8 cellular contexts compared by ENCODE assay signal in the genomic region with DNA sequence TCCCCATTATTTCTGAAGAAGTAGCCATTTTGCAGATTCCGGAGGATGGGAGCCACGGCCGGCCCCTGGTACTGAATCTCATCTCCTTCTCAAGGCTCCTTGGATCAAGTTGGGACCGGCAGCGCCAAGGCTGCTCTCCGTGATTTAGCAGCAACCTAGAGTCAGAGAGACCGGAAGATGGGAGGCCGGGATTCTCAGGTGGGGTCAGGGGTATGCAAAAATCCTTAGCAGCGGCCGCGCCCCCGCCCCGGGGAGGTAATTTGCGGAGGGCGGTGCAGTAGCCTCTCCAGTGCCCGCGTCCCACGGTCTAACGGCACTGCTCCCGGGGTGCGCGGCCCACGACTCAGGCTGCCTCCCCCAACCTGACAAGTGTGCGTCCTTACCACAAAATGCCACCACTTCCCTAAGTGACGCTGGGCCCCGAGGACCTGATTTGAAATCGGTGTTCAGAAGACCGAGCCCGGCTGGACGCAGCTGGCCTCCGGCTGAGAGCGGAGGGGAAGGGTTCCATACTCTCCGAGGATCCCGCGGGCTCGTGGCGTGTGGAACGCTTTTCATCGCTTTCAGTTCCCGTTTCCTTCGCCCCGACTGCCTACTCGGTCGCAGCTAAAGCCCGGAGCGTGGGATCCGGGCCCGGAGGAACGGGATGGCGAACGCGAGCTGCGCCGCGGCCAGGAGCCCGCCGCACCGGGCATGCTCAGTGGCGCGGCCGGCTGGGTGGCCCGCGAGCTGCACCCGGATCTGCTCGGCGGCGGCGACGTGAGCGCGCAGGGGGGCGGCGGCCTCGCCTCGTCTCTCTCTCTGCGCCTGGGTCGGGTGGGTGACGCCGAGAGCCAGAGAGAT. TPM values are rescaled to one million over a fixed set of nuclear protein-coding genes. Genes with fewer than 3 reads are reported as not detected.
DNase-seq lines count a peak whose midpoint lies in the region; ATAC-seq, FAIRE-seq and TF ChIP-seq lines count a peak whose summit lies in the region.

A gene with protein sequence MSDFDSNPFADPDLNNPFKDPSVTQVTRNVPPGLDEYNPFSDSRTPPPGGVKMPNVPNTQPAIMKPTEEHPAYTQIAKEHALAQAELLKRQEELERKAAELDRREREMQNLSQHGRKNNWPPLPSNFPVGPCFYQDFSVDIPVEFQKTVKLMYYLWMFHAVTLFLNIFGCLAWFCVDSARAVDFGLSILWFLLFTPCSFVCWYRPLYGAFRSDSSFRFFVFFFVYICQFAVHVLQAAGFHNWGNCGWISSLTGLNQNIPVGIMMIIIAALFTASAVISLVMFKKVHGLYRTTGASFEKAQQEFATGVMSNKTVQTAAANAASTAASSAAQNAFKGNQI (plus strand): TSS at position 787 of the 843 bp plus-strand sequence. CDS start 55 bp downstream, at position 842.

- H3K27me3 Mint-ChIP-seq in central memory CD8-positive, alpha-beta T cell = no peaks in the 10 kb centered on the region

- no peaks in the 10 kb centered on the region for H3K9me3 Mint-ChIP-seq in central memory CD8-positive, alpha-beta T cell

- TF ChIP-seq CTCF in AG10803 (conservative IDR thresholded peaks at IDR 0.05; ENCODE audit: low read length) (no peak), keratinocyte (optimal IDR thresholded peaks at IDR 0.05 in 1 of 3, IDR thresholded peaks at IDR 0.05 in 1 of 3, conservative IDR thresholded peaks at IDR 0.05 in 1 of 3; ENCODE audit: extremely low read depth in 1 of 3, insufficient read depth in 2 of 3, low read length in 3 of 3) (peak in 1 of 3 experiments; percentile 28)

- peak within 1 kb of the TSS; percentile 97 for H2AFZ ChIP-seq in keratinocyte (ENCODE audit: control insufficient read depth, low read length)

- H3K4me3 Mint-ChIP-seq in central memory CD8-positive, alpha-beta T cell = peak within 1 kb of the TSS; percentile 95

- H3K27ac Mint-ChIP-seq in central memory CD8-positive, alpha-beta T cell (ENCODE audit: low read depth) = peak within 1 kb of the TSS; percentile 97

- dilution Hi-C loops in keratinocyte (cut with MboI; ENCODE audit: extremely low pct_ligation_motif_present, low sequenced_read_pairs) = no loop called here

- DNase-seq in AG10803 (ENCODE audit: low read depth) (peak; percentile 91), NCI-H345 treated with DMSO at 0.1 percent for 48 hours (lab: John Stamatoyannopoulos, UW; ENCODE audit: unreplicated experiment) (peak; percentile 53), keratinocyte (ENCODE audit: low read depth, low spot score) (peak; percentile 66)
- DNase-seq in activated CD4-positive, CD25-positive, alpha-beta regulatory T cell treated with anti-CD3 and anti-CD28 coated beads, Interleukin-2, amount 50 U/mL, for 16 hours (ENCODE audit: low read depth, low spot score) = peak; percentile 82
- peak; percentile 89 to 92 for DNase-seq in central memory CD8-positive, alpha-beta T cell (ENCODE audit: low spot score in 2 of 2)
- peak; percentile 85 to 95 for DNase-seq in stimulated activated CD4-positive, alpha-beta T cell treated with anti-CD3 and anti-CD28 coated beads, Interleukin-15, amount 100 ng/mL, for 1 hour (ENCODE audit: low read depth in 1 of 2, low spot score in 1 of 2)

- in situ Hi-C loops in GM18951 (cut with MboI; ENCODE audit: low sequenced_read_pairs, unreplicated experiment) = no loop called here

- H3K4me1 Mint-ChIP-seq in central memory CD8-positive, alpha-beta T cell = peaks cover 57% of the 10 kb centered on the region

- H3K4me2 ChIP-seq in keratinocyte (ENCODE audit: control insufficient read depth, extremely low read depth, insufficient read depth, low read depth, low read length) = peak within 1 kb of the TSS; percentile 98

- H3K9ac ChIP-seq in keratinocyte (ENCODE audit: control insufficient read depth, extremely low read depth, insufficient read depth, low read length) = peak within 1 kb of the TSS; percentile 96

- peaks cover 34% of the 10 kb centered on the region for H3K79me2 ChIP-seq in keratinocyte (ENCODE audit: control insufficient read depth, insufficient read depth, low read length)

- peaks cover 2 to 6% of the 10 kb centered on the region in 2 experiments for H3K36me3 ChIP-seq in keratinocyte (ENCODE audit: control insufficient read depth in 2 of 2, extremely low read depth in 1 of 2, insufficient read depth in 2 of 2, low read length in 2 of 2)

- no peaks in the 10 kb centered on the region for H3K27me3 ChIP-seq in keratinocyte (ENCODE audit: control insufficient read depth, extremely low read depth, insufficient read depth, low read length)

- H3K36me3 Mint-ChIP-seq in central memory CD8-positive, alpha-beta T cell (ENCODE audit: insufficient read depth) = peaks cover 21% of the 10 kb centered on the region

- H3K27ac ChIP-seq in keratinocyte (ENCODE audit: control insufficient read depth, insufficient read depth, low read length) = peak within 1 kb of the TSS; percentile 93

- H3K4me1 ChIP-seq in keratinocyte (ENCODE audit: control insufficient read depth, extremely low read depth, insufficient read depth, low read length) = peaks cover 14% of the 10 kb centered on the region

- peak; percentile 75 for TF ChIP-seq POLR2A in GM18951 (IDR thresholded peaks at IDR 0.05; ENCODE audit: extremely low read depth, insufficient read depth, insufficient read length)

- no peaks in the 10 kb centered on the region for H3K9me3 ChIP-seq in keratinocyte (ENCODE audit: control insufficient read depth, low read depth, low read length)

- no peaks in the 10 kb centered on the region for H4K20me1 ChIP-seq in keratinocyte (ENCODE audit: control insufficient read depth, extremely low read depth, insufficient read depth, low read length)

- H3K4me3 ChIP-seq in AG10803 (ENCODE audit: low read length) (peak within 1 kb of the TSS; percentile 93), keratinocyte (ENCODE audit: control insufficient read depth in 2 of 3, extremely low read depth in 1 of 3, insufficient read depth in 2 of 3, low read depth in 1 of 3, low read length in 3 of 3) (peak within 1 kb of the TSS; percentile 89 to 97 (median 96))

- FAIRE-seq in keratinocyte (lab: Jason Lieb, UNC) = no peak

- no peaks in the 10 kb centered on the region for H3K9me1 ChIP-seq in keratinocyte (ENCODE audit: control insufficient read depth, extremely low read depth, insufficient read depth, low read length)

- peak; percentile 71 for ATAC-seq in HG03196 (IDR thresholded peaks at IDR 0.05; ENCODE audit: unreplicated experiment)
- peak; percentile 83 for ATAC-seq in central memory CD8-positive, alpha-beta T cell (replicated peaks; ENCODE audit: extremely low read depth, poor library complexity, severe bottlenecking)

RNA-seq across cellular contexts. Expression of the gene that starts here (rescaled TPM):
- 26.4 to 39.7 TPM (median 36.6 TPM) in 3 replicates for polyA plus RNA-seq in keratinocyte
- polyA plus RNA-seq in keratinocyte (2011; ENCODE audit: low read depth) = 27.1 TPM
- polyA plus RNA-seq in keratinocyte (2011; cell fraction: cytosol; rRNA removed) = 11.7 and 30.1 TPM in 2 replicates
- 25.9 and 32.7 TPM in 2 replicates for polyA plus RNA-seq in keratinocyte (2011; cell fraction: nucleus; rRNA removed)
- 27.3 and 28.1 TPM in 2 replicates for polyA plus RNA-seq in keratinocyte (2012; ENCODE audit: low replicate concordance)
- 17.4 to 84.1 TPM (median 74.3 TPM) in 3 replicates for polyA minus RNA-seq in keratinocyte
- polyA minus RNA-seq in keratinocyte (2011; cell fraction: cytosol; rRNA and poly(A)+ RNA removed) = 40.5 TPM
- polyA minus RNA-seq in keratinocyte (2011; cell fraction: nucleus; rRNA and poly(A)+ RNA removed) = 46.4 and 94.6 TPM in 2 replicates

Comparison
In these comparisons a context has a peak if more than half of its experiments do, and no peak if none do; other contexts are left out.
1. Peak in every context shown above with its lines: DNase-seq, ATAC-seq, H3K4me3 ChIP-seq and H3K27ac ChIP-seq.